Comparison of ENCODE assay signal across 1 cellular context in genomic region chr16:1964506-1965471, GRCh38.
TF ChIP-seq lines count a peak whose summit lies in the region.

Gene RPS2 (minus strand): TSS chr16:1964826. CDS start chr16:1964625, 201 bp downstream.

TF ChIP-seq in A549, 52 proteins besides CTCF, POLR2A, EP300 and RAD21 (continued from another document):
- TF ChIP-seq HEYL (CRISPR knock-in tag; IDR thresholded peaks at IDR 0.05) (no peak), BCL3 (IDR thresholded peaks at IDR 0.05) (peak; percentile 100), RARB (CRISPR knock-in tag; IDR thresholded peaks at IDR 0.05) (peak; percentile 84; the same call in 1 of the 2 replicates), ESRRA (IDR thresholded peaks at IDR 0.05; ENCODE audit: borderline replicate concordance, low read length) (no peak), HDAC2 (IDR thresholded peaks at IDR 0.05) (0 out of 2 replicates have a peak, but pooled peaks have one; percentile 36), HOXA7 (CRISPR knock-in tag; IDR thresholded peaks at IDR 0.05) (no peak), POLR2AphosphoS2 (conservative IDR thresholded peaks at IDR 0.05; ENCODE audit: low read length) (no peak), TP53 (CRISPR knock-in tag; IDR thresholded peaks at IDR 0.05) (peak; percentile 74; the same call in 1 of the 2 replicates), TFCP2L1 (CRISPR knock-in tag; IDR thresholded peaks at IDR 0.05) (no peak; the same call in 1 of the 2 replicates), RFX5 (IDR thresholded peaks at IDR 0.05) (no peak; the same call in 1 of the 2 replicates), PBX3 (IDR thresholded peaks at IDR 0.05) (peak; percentile 47; the same call in 1 of the 2 replicates), SREBF2 (IDR thresholded peaks at IDR 0.05) (no peak), HES2 (IDR thresholded peaks at IDR 0.05) (no peak), EHF (CRISPR knock-in tag; IDR thresholded peaks at IDR 0.05) (no peak)
- TF ChIP-seq, protein P1, sequence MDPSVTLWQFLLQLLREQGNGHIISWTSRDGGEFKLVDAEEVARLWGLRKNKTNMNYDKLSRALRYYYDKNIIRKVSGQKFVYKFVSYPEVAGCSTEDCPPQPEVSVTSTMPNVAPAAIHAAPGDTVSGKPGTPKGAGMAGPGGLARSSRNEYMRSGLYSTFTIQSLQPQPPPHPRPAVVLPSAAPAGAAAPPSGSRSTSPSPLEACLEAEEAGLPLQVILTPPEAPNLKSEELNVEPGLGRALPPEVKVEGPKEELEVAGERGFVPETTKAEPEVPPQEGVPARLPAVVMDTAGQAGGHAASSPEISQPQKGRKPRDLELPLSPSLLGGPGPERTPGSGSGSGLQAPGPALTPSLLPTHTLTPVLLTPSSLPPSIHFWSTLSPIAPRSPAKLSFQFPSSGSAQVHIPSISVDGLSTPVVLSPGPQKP (IDR thresholded peaks at IDR 0.05; ENCODE audit: low read depth, low read length): no peak
